9 cellular contexts compared by ENCODE assay signal in genomic region chr2:79938648-79939047, GRCh38.
"Had no signal": no experiment of that assay in that cellular context is flagged by ENCODE, and none has a peak within 500 bp of the region (broad histone marks: within the 10 kb centered on the region; RNA-seq: fewer than 3 reads in every experiment).

No MANE protein-coding gene starts in this region.

- H3K9me3 ChIP-seq: HAP-1 had no signal

- H3K9ac ChIP-seq: GM23248 had no signal

- H3K4me3 ChIP-seq: GM23248, GM23338, HAP-1 had no signal

- H3K27ac ChIP-seq: GM23248 had no signal

- H2AFZ ChIP-seq: GM23248, GM23338 had no signal

- DNase-seq: GM23248, GOT3, H7, H9, HCEC 1CT, HFFc6 had no signal

- ATAC-seq: GM23338, HCT116 had no signal

- H3K4me2 ChIP-seq: GM23338 had no signal

- H3K36me3 ChIP-seq: HAP-1 had no signal

- H3K4me1 ChIP-seq: HAP-1 had no signal
